19 cellular contexts compared by ENCODE assay signal in the genomic region with DNA sequence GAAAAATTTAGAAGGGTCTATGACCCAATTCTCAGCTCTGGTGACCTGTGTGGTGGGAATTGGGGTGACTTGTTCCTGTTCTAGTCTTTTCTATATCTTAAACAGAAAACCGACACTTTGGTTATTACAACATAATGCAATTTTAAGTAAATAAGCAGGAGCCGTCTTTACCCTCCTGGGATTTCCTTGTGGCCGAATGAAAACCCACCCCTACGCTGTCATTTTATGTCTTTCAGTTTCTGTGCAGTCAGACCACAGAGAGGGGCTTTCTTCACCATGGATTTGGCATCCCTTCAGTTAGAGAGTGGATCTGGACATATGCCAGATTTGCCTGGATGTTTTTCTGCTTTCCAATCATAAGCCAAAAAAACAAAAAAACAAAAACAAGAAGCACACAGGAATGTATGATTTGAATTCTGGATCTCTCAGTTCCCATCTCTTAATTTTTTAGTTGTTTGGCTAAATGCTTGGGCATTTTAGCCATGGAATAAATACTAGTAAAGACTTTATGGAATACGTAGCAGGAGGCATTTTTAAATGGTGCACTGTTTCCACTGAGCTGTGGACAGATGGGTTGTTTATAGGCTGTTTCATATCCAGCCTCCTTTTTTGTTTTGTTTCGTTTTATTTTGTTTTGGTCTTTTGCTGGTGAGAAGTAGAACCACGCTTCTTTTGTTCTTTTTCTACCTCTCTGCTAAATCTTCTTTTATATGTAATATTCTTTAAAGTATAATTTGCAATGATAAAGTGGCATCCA.
DNase-seq lines count a peak whose midpoint lies in the region; FAIRE-seq and TF ChIP-seq lines count a peak whose summit lies in the region.
"Had no signal": no experiment of that assay in that cellular context is flagged by ENCODE, and none has a peak within 500 bp of the region (broad histone marks: within the 10 kb centered on the region; RNA-seq: fewer than 3 reads in every experiment).

No MANE protein-coding gene starts in this region.

- H3K27me3 ChIP-seq in BLaER1 = no peaks in the 10 kb centered on the region
- H3K27me3 ChIP-seq in prostate gland (replicated peaks; ENCODE audit: insufficient read depth) = no peaks in the 10 kb centered on the region

- DNase-seq in MV-4-11 (lab: John Stamatoyannopoulos, UW) (peak; percentile 6), prostate gland (ENCODE audit: low spot score) (no peak), islet precursor cell (no peak), A172 (ENCODE audit: low spot score) (no peak), NCI-H526 treated with DMSO at 0.1 percent for 48 hours (lab: John Stamatoyannopoulos, UW) (no peak), germinal center (ENCODE audit: low spot score) (no peak)
- DNase-seq: activated CD4-positive, alpha-beta T cell treated with anti-CD3 and anti-CD28 coated beads, Interleukin-2, amount 10 ng/mL, durations not matched to agents 7 days and 5 days; activated CD8-positive, alpha-beta memory T cell treated with anti-CD3 and anti-CD28 coated beads, Interleukin-2, amount 50 U/mL, for 48 hours; activated gamma-delta T cell; amygdala; COR-L47; effector memory CD4-positive, alpha-beta T cell; kidney glomerular epithelial cell; stimulated activated naive CD8-positive, alpha-beta T cell treated with anti-CD3 and anti-CD28 coated beads, Interleukin-15, amount 100 ng/mL, for 72 hours had no signal

- H4K20me1 ChIP-seq in BLaER1 = no peaks in the 10 kb centered on the region

- WGBS in prostate gland = 55% methylated on average over 7 of the region's 7 CpGs

- H3K4me2 ChIP-seq in BLaER1 = peak overlapping the region; percentile 24; the same call in 1 of the 2 replicates

- H3K36me3 ChIP-seq in BLaER1 (no peaks in the 10 kb centered on the region), prostate gland (no peaks in the 10 kb centered on the region)

- intact Hi-C loops in prostate gland (cut with DNase I) = no loop called here

- peak; percentile 96 for FAIRE-seq in endometrium (lab: Jason Lieb, UNC)
- FAIRE-seq: G401.6, GM12891, K562 had no signal

- no peak for TF ChIP-seq CTCF in prostate gland (IDR thresholded peaks at IDR 0.05)

- H3K9me3 ChIP-seq in BLaER1 = no peaks in the 10 kb centered on the region
- no peaks in the 10 kb centered on the region for H3K9me3 ChIP-seq in prostate gland

- H3K4me3 ChIP-seq in BLaER1 = no peak overlapping the region
- no peak overlapping the region for H3K4me3 ChIP-seq in prostate gland
- H3K4me3 ChIP-seq: K562 had no signal

- no peak overlapping the region for H3K9ac ChIP-seq in BLaER1

- TF ChIP-seq POLR2A in prostate gland (IDR thresholded peaks at IDR 0.05) = no peak

- H3K27ac ChIP-seq in BLaER1 (no peak overlapping the region), prostate gland (peak overlapping the region; percentile 25 to 56)

- H3K4me1 ChIP-seq in BLaER1 (peaks cover 8% of the 10 kb centered on the region), prostate gland (replicated peaks) (no peaks in the 10 kb centered on the region)
